Comparison of ENCODE assay signal across 15 cellular contexts in genomic region chr20:9514072-9514460, GRCh38. TPM values are rescaled to one million over a fixed set of nuclear protein-coding genes. Genes with fewer than 3 reads are reported as not detected.
DNase-seq lines count a peak whose midpoint lies in the region; ATAC-seq and TF ChIP-seq lines count a peak whose summit lies in the region.
"Had no signal": no experiment of that assay in that cellular context is flagged by ENCODE, and none has a peak within 500 bp of the region (broad histone marks: within the 10 kb centered on the region; RNA-seq: fewer than 3 reads in every experiment).

No MANE protein-coding gene starts in this region.

- POLR2A ChIA-PET in PC-3 (lab: Charles Lee; ENCODE audit: unreplicated experiment): no interaction called here

- peaks cover 95% of the 10 kb centered on the region for H3K27me3 Mint-ChIP-seq in type B pancreatic cell
- peaks cover 75% of the 10 kb centered on the region for H3K27me3 Mint-ChIP-seq in T-helper 2 cell treated with Interferon-gamma antibody and Interleukin-4, amounts not matched to agents 5 μg/mL and 100 μg/mL, for 36 hours (ENCODE audit: low read depth)

- DNase-seq in NCI-H446 treated with DMSO at 0.1 percent for 48 hours (lab: John Stamatoyannopoulos, UW) (peak; percentile 14), NCI-H446 (lab: John Stamatoyannopoulos, UW) (no peak), PC-3 (no peak), foreskin keratinocyte (no peak), type B pancreatic cell (ENCODE audit: extremely low spot score, unreplicated experiment) (no peak), EL (no peak), NCI-H1436 treated with DMSO at 0.1 percent for 48 hours (lab: John Stamatoyannopoulos, UW) (no peak)
- no peak for DNase-seq in T-helper 2 cell treated with Interferon-gamma antibody and Interleukin-4, amounts not matched to agents 5 μg/mL and 100 μg/mL, for 36 hours (ENCODE audit: low spot score)
- DNase-seq: activated T-cell treated with anti-CD3 and anti-CD28 coated beads, Interleukin-2, amount 50 U/mL, for 72 hours; cortex of kidney; T-helper 9 cell had no signal

- no peak overlapping the region for H3K27ac ChIP-seq in PC-3 (ENCODE audit: low read length)
- no peak overlapping the region for H3K27ac ChIP-seq in foreskin keratinocyte
- H3K27ac ChIP-seq: skin epidermis had no signal

- TF ChIP-seq CTCF in PC-3 (conservative IDR thresholded peaks at IDR 0.05; ENCODE audit: low read depth, low read length): no peak
- no peak for TF ChIP-seq CTCF in foreskin keratinocyte (conservative IDR thresholded peaks at IDR 0.05)
- TF ChIP-seq CTCF in type B pancreatic cell (conservative IDR thresholded peaks at IDR 0.05): no peak

- CTCF ChIA-PET in PC-3 (lab: Charles Lee): no interaction called here

- H3K4me1 Mint-ChIP-seq in type B pancreatic cell (ENCODE audit: unreplicated experiment): peaks cover 12% of the 10 kb centered on the region
- peaks cover 2% of the 10 kb centered on the region for H3K4me1 Mint-ChIP-seq in T-helper 2 cell treated with Interferon-gamma antibody and Interleukin-4, amounts not matched to agents 5 μg/mL and 100 μg/mL, for 36 hours (ENCODE audit: low read depth)

- peaks cover 19% of the 10 kb centered on the region for H3K27me3 ChIP-seq in PC-3 (ENCODE audit: low read length)
- H3K27me3 ChIP-seq in foreskin keratinocyte: peaks cover 100% of the 10 kb centered on the region

- H3K27ac Mint-ChIP-seq in type B pancreatic cell: no peak overlapping the region
- H3K27ac Mint-ChIP-seq in T-helper 2 cell treated with Interferon-gamma antibody and Interleukin-4, amounts not matched to agents 5 μg/mL and 100 μg/mL, for 36 hours: no peak overlapping the region
- H3K27ac Mint-ChIP-seq: activated T-cell treated with anti-CD3 and anti-CD28 coated beads, Interleukin-2, amount 50 U/mL, for 72 hours; stimulated activated naive CD8-positive, alpha-beta T cell treated with anti-CD3 and anti-CD28 coated beads, Interleukin-15, Interleukin-2, amounts not matched to agents 100 ng/mL and 50 ng/mL, for 24 hours had no signal

- no peak; the same call in 1 of the 2 replicates for ATAC-seq in PC-3
- ATAC-seq in foreskin keratinocyte: peak; percentile 37
- ATAC-seq: activated T-cell treated with anti-CD3 and anti-CD28 coated beads, Interleukin-2, amount 50 U/mL, for 72 hours; HCT116 had no signal

- H3K4me3 ChIP-seq in PC-3 (ENCODE audit: low read length): peak overlapping the region; percentile 63; the same call in 1 of the 2 replicates

- no peaks in the 10 kb centered on the region for H3K9me2 ChIP-seq in PC-3 (replicated peaks; ENCODE audit: low read length)

- H3K4me3 Mint-ChIP-seq in type B pancreatic cell: peak overlapping the region; percentile 85
- no peak overlapping the region for H3K4me3 Mint-ChIP-seq in T-helper 2 cell treated with Interferon-gamma antibody and Interleukin-4, amounts not matched to agents 5 μg/mL and 100 μg/mL, for 36 hours
- H3K4me3 Mint-ChIP-seq: activated T-cell treated with anti-CD3 and anti-CD28 coated beads, Interleukin-2, amount 50 U/mL, for 72 hours; stimulated activated naive CD8-positive, alpha-beta T cell treated with anti-CD3 and anti-CD28 coated beads, Interleukin-15, Interleukin-2, amounts not matched to agents 100 ng/mL and 50 ng/mL, for 24 hours had no signal

- H4K20me1 ChIP-seq in PC-3 (ENCODE audit: low read length): no peaks in the 10 kb centered on the region

- H3K4me2 ChIP-seq in PC-3 (ENCODE audit: low read length): peak overlapping the region; percentile 84

- no peak overlapping the region for H3K9ac ChIP-seq in PC-3 (ENCODE audit: low read length)

- no peaks in the 10 kb centered on the region for H3K36me3 ChIP-seq in PC-3 (ENCODE audit: low read depth, low read length)

- no TSS peak for BruUV-seq in PC-3 (replicated peaks; lab: Mats Ljungman, UMichigan)

- intact Hi-C loops in PC-3 (cut with micrococcal nuclease): no loop called here

- H3K79me2 ChIP-seq in PC-3 (ENCODE audit: low read length): no peaks in the 10 kb centered on the region

- H3K36me3 Mint-ChIP-seq in type B pancreatic cell: no peaks in the 10 kb centered on the region
- no peaks in the 10 kb centered on the region for H3K36me3 Mint-ChIP-seq in T-helper 2 cell treated with Interferon-gamma antibody and Interleukin-4, amounts not matched to agents 5 μg/mL and 100 μg/mL, for 36 hours (ENCODE audit: low read depth)

- no peaks in the 10 kb centered on the region for H3F3A ChIP-seq in PC-3 (ENCODE audit: low read length, unreplicated experiment)

- no peaks in the 10 kb centered on the region for H3K9me3 Mint-ChIP-seq in type B pancreatic cell
- H3K9me3 Mint-ChIP-seq in T-helper 2 cell treated with Interferon-gamma antibody and Interleukin-4, amounts not matched to agents 5 μg/mL and 100 μg/mL, for 36 hours: no peaks in the 10 kb centered on the region
- H3K9me3 Mint-ChIP-seq: stimulated activated naive CD8-positive, alpha-beta T cell treated with anti-CD3 and anti-CD28 coated beads, Interleukin-15, Interleukin-2, amounts not matched to agents 100 ng/mL and 50 ng/mL, for 24 hours had no signal

- H3K4me1 ChIP-seq in PC-3 (ENCODE audit: insufficient read depth, low read length) (peaks cover 4% of the 10 kb centered on the region; the same call in 1 of the 2 replicates), foreskin keratinocyte (no peaks in the 10 kb centered on the region)

- peak overlapping the region; percentile 72; the same call in 1 of the 2 replicates for H2AFZ ChIP-seq in PC-3 (ENCODE audit: low read length)

- H3K9me3 ChIP-seq in PC-3 (ENCODE audit: low read length): no peaks in the 10 kb centered on the region

RNA-seq across cellular contexts. Expression of gene LAMP5, which starts 0.3 kb away (rescaled TPM):
- total RNA-seq in PC-3 (2014; rRNA removed) (not detected in 2 replicates), foreskin keratinocyte (not detected in 2 replicates), type B pancreatic cell (ENCODE audit: low replicate concordance) (3.3 and 7.6 TPM in 2 replicates)
- polyA plus RNA-seq in foreskin keratinocyte: not detected in 2 replicates
- total RNA-seq: A673; activated T-cell treated with anti-CD3 and anti-CD28 coated beads, Interleukin-2, amount 50 U/mL, for 72 hours had no signal
